In the genomic region with DNA sequence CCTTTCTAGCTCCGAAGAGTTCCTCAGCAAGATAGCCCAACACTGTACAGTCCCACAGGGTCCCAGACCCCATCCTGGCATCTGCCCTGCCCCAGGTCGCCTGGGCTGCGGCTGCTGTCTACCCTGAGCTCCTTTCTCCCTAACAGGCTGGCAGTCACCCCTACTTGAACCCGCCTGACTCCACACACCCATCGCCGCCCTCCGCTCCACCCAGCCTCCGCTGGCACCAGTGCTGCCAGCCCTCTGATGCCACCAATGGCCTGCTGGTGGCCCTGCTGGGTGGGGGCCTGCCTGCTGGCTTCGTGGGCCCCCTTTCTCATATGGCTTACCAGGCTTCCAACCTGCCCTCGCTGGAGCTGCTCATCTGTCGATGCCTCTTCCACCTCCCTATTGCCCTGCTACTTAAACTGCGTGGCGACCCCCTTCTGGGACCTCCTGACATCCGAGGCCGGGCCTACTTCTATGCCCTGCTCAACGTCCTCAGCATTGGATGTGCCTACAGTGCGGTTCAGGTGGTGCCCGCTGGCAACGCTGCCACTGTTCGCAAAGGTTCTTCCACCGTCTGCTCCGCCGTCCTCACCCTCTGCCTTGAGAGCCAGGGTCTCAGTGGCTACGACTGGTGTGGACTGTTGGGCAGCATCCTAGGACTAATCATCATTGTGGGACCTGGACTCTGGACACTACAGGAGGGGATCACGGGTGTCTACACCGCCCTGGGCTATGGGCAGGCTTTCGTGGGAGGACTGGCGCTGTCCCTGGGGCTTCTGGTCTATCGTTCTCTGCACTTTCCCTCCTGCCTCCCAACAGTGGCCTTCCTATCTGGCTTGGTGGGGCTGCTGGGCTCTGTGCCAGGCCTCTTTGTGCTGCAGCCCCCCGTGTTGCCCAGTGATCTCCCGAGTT, we compare ENCODE assay signal across 10 cellular contexts. TPM values are rescaled to one million over a fixed set of nuclear protein-coding genes. Genes with fewer than 3 reads are reported as not detected.
DNase-seq lines count a peak whose midpoint lies in the region; ATAC-seq and TF ChIP-seq lines count a peak whose summit lies in the region.
"Not testable (repeated sequence)": the region's sequence is repeated elsewhere in the genome, so short reads cannot be mapped to it uniquely, and the experiment has no call there.
"Had no signal": no experiment of that assay in that cellular context is flagged by ENCODE, and none has a peak within 500 bp of the region (broad histone marks: within the 10 kb centered on the region; RNA-seq: fewer than 3 reads in every experiment).

No MANE protein-coding gene starts in this region.

- POLR2A ChIA-PET in activated naive CD8-positive, alpha-beta T cell treated with anti-CD3 and anti-CD28 coated beads, Interleukin-2, amount 10 ng/mL, durations not matched to agents 7 days and 5 days (lab: Charles Lee): interaction anchor here (0.6 to 7.4 kb wide), 7 partner anchors 20 to 205 kb away, joined by 4 to 66 read pairs (median 46); a partner anchor contains a TSS

- peak overlapping the region in 8 of 10 experiments; percentile 69 to 85 (median 79); a peak in 11 of 20 replicates for H3K4me3 ChIP-seq in BLaER1 treated with 17β-estradiol and CSF1 and Interleukin-3, amounts not matched to agents 10 nM and 100 nM
- H3K4me3 ChIP-seq in gastroesophageal sphincter; stomach smooth muscle (ENCODE audit: low read length in 2 of 2): not testable (repeated sequence)

- not testable (repeated sequence) for H3K27me3 Mint-ChIP-seq in T-helper 1 cell treated with Interleukin-12 subunit alpha and Interleukin-12 subunit beta and Interleukin-4 antibody, amounts not matched to agents 30 μg/mL and 1 μg/mL, for 36 hours (ENCODE audit: low read depth); activated naive CD8-positive, alpha-beta T cell treated with anti-CD3 and anti-CD28 coated beads, Interleukin-2, amount 10 ng/mL, durations not matched to agents 7 days and 5 days; nephron (ENCODE audit: low read depth)

- H3K36me3 Mint-ChIP-seq in T-helper 1 cell treated with Interleukin-12 subunit alpha and Interleukin-12 subunit beta and Interleukin-4 antibody, amounts not matched to agents 30 μg/mL and 1 μg/mL, for 36 hours (ENCODE audit: low read depth); nephron (ENCODE audit: low read depth): not testable (repeated sequence)
- peaks cover 23% of the 10 kb centered on the region for H3K36me3 Mint-ChIP-seq in activated naive CD8-positive, alpha-beta T cell treated with anti-CD3 and anti-CD28 coated beads, Interleukin-2, amount 10 ng/mL, durations not matched to agents 7 days and 5 days

- peak overlapping the region; percentile 97 to 100 (median 99) for H3K27ac ChIP-seq in BLaER1 treated with 17β-estradiol and CSF1 and Interleukin-3, amounts not matched to agents 10 nM and 100 nM
- peak overlapping the region in 3 of 4 donors; percentile 97 to 100 (median 99) for H3K27ac ChIP-seq in gastroesophageal sphincter
- peak overlapping the region; percentile 100 for H3K27ac ChIP-seq in stomach smooth muscle (ENCODE audit: low read length)

- peak overlapping the region; percentile 45 for H3K4me3 Mint-ChIP-seq in T-helper 1 cell treated with Interleukin-12 subunit alpha and Interleukin-12 subunit beta and Interleukin-4 antibody, amounts not matched to agents 30 μg/mL and 1 μg/mL, for 36 hours
- H3K4me3 Mint-ChIP-seq in activated naive CD8-positive, alpha-beta T cell treated with anti-CD3 and anti-CD28 coated beads, Interleukin-2, amount 10 ng/mL, durations not matched to agents 7 days and 5 days: peak overlapping the region; percentile 94
- peak overlapping the region; percentile 93 to 98 (median 97) for H3K4me3 Mint-ChIP-seq in nephron

- WGBS in gastroesophageal sphincter (ENCODE audit: low coverage in 1 of 2), 2 donors: 81 to 94% methylated on average over 9 to 10 of the region's 31 CpGs

- peak overlapping the region; percentile 95 for H3K27ac Mint-ChIP-seq in T-helper 1 cell treated with Interleukin-12 subunit alpha and Interleukin-12 subunit beta and Interleukin-4 antibody, amounts not matched to agents 30 μg/mL and 1 μg/mL, for 36 hours
- H3K27ac Mint-ChIP-seq in activated naive CD8-positive, alpha-beta T cell treated with anti-CD3 and anti-CD28 coated beads, Interleukin-2, amount 10 ng/mL, durations not matched to agents 7 days and 5 days: peak overlapping the region; percentile 99
- peak overlapping the region; percentile 100 for H3K27ac Mint-ChIP-seq in nephron

- not testable (repeated sequence) for TF ChIP-seq EP300 in gastroesophageal sphincter (IDR thresholded peaks at IDR 0.05)

- peaks cover 37 to 42% (median 39%) of the 10 kb centered on the region in 11 experiments for H4K20me1 ChIP-seq in BLaER1 treated with 17β-estradiol and CSF1 and Interleukin-3, amounts not matched to agents 10 nM and 100 nM

- peaks cover 48% of the 10 kb centered on the region for H3K4me1 Mint-ChIP-seq in T-helper 1 cell treated with Interleukin-12 subunit alpha and Interleukin-12 subunit beta and Interleukin-4 antibody, amounts not matched to agents 30 μg/mL and 1 μg/mL, for 36 hours (ENCODE audit: low read depth)
- peaks cover 49% of the 10 kb centered on the region for H3K4me1 Mint-ChIP-seq in activated naive CD8-positive, alpha-beta T cell treated with anti-CD3 and anti-CD28 coated beads, Interleukin-2, amount 10 ng/mL, durations not matched to agents 7 days and 5 days
- H3K4me1 Mint-ChIP-seq in nephron: peaks cover 72% of the 10 kb centered on the region

- not testable (repeated sequence) for H3K27me3 ChIP-seq in BLaER1 treated with 17β-estradiol and CSF1 and Interleukin-3, amounts not matched to agents 10 nM and 100 nM; gastroesophageal sphincter; stomach smooth muscle (ENCODE audit: control insufficient read depth in 1 of 2, insufficient read depth in 2 of 2, low read length in 2 of 2)

- TF ChIP-seq CTCF in gastroesophageal sphincter (IDR thresholded peaks at IDR 0.05); nephron (IDR thresholded peaks at IDR 0.05; ENCODE audit: unreplicated experiment in 3 of 3): not testable (repeated sequence)

- not testable (repeated sequence) for TF ChIP-seq POLR2A in gastroesophageal sphincter (IDR thresholded peaks at IDR 0.05)

- H3K36me3 ChIP-seq in BLaER1 treated with 17β-estradiol and CSF1 and Interleukin-3, amounts not matched to agents 10 nM and 100 nM: peaks cover 0 to 16% (median 4%) of the 10 kb centered on the region in 11 experiments; a peak in 12 of 22 replicates
- not testable (repeated sequence) for H3K36me3 ChIP-seq in gastroesophageal sphincter; stomach smooth muscle (ENCODE audit: control insufficient read depth in 2 of 2, insufficient read depth in 2 of 2, low read length in 2 of 2)

- ATAC-seq in activated naive CD8-positive, alpha-beta T cell treated with anti-CD3 and anti-CD28 coated beads, Interleukin-2, amount 10 ng/mL, durations not matched to agents 7 days and 5 days (ENCODE audit: low read depth); gastroesophageal sphincter: not testable (repeated sequence)

- not testable (repeated sequence) for H3K9me3 ChIP-seq in BLaER1 treated with 17β-estradiol and CSF1 and Interleukin-3, amounts not matched to agents 10 nM and 100 nM (replicated peaks in 1 of 11); gastroesophageal sphincter; stomach smooth muscle (ENCODE audit: control insufficient read depth in 2 of 2, low read length in 2 of 2)

- peak overlapping the region; percentile 87 to 100 (median 98); a peak in 19 of 22 replicates for H3K9ac ChIP-seq in BLaER1 treated with 17β-estradiol and CSF1 and Interleukin-3, amounts not matched to agents 10 nM and 100 nM
- not testable (repeated sequence) for H3K9ac ChIP-seq in stomach smooth muscle (ENCODE audit: low read length in 2 of 2)

- H3K9me3 Mint-ChIP-seq in T-helper 1 cell treated with Interleukin-12 subunit alpha and Interleukin-12 subunit beta and Interleukin-4 antibody, amounts not matched to agents 30 μg/mL and 1 μg/mL, for 36 hours; activated naive CD8-positive, alpha-beta T cell treated with anti-CD3 and anti-CD28 coated beads, Interleukin-2, amount 10 ng/mL, durations not matched to agents 7 days and 5 days; nephron: not testable (repeated sequence)

- DNase-seq in activated naive CD8-positive, alpha-beta T cell treated with anti-CD3 and anti-CD28 coated beads, Interleukin-2, amount 10 ng/mL, durations not matched to agents 7 days and 5 days: not testable (repeated sequence)

- H3K4me2 ChIP-seq in BLaER1 treated with 17β-estradiol and CSF1 and Interleukin-3, amounts not matched to agents 10 nM and 100 nM: peak overlapping the region; percentile 85 to 98 (median 95)

- H3K4me1 ChIP-seq in BLaER1 treated with 17β-estradiol and CSF1 and Interleukin-3, amounts not matched to agents 10 nM and 100 nM: peaks cover 62 to 72% (median 71%) of the 10 kb centered on the region in 10 experiments
- H3K4me1 ChIP-seq in gastroesophageal sphincter (peaks cover 4 to 76% (median 32%) of the 10 kb centered on the region in 3 donors), stomach smooth muscle (ENCODE audit: control insufficient read depth, insufficient read depth, low read length) (peaks cover 54% of the 10 kb centered on the region)

RNA-seq across cellular contexts. Expression of a gene that starts 0.8 kb away (rescaled TPM):
- not detected for total RNA-seq in activated naive CD8-positive, alpha-beta T cell treated with anti-CD3 and anti-CD28 coated beads, Interleukin-2, amount 10 ng/mL, durations not matched to agents 7 days and 5 days
- not detected for total RNA-seq in gastroesophageal sphincter
- total RNA-seq: Peyer's patch; right lobe of liver; T-helper 1 cell treated with Interleukin-12 subunit alpha and Interleukin-12 subunit beta and Interleukin-4 antibody, amounts not matched to agents 30 ng/mL and 1 ng/mL, for 36 hours; ureter had no signal

RNA-seq across cellular contexts. Expression of a gene that starts 2.1 kb away (rescaled TPM):
- total RNA-seq in activated naive CD8-positive, alpha-beta T cell treated with anti-CD3 and anti-CD28 coated beads, Interleukin-2, amount 10 ng/mL, durations not matched to agents 7 days and 5 days: 100 to 1,000 TPM; 192 to 214 TPM
- 10 to 100 TPM; 41.0 to 55.3 (median 47.3) TPM for total RNA-seq in gastroesophageal sphincter

RNA-seq across cellular contexts. Expression of a gene that starts 2.7 kb away (rescaled TPM):
- 10 to 100 TPM; 56.0 to 58.6 TPM for total RNA-seq in activated naive CD8-positive, alpha-beta T cell treated with anti-CD3 and anti-CD28 coated beads, Interleukin-2, amount 10 ng/mL, durations not matched to agents 7 days and 5 days
- total RNA-seq in gastroesophageal sphincter: 100 to 1,000 TPM in 1 of 4 donors, 10 to 100 TPM in 3; 68.4 to 115 (median 80.2) TPM

RNA-seq across cellular contexts. Expression of a gene that starts 37.2 kb away (rescaled TPM):
- 10 to 100 TPM; 15.2 to 15.7 TPM for total RNA-seq in activated naive CD8-positive, alpha-beta T cell treated with anti-CD3 and anti-CD28 coated beads, Interleukin-2, amount 10 ng/mL, durations not matched to agents 7 days and 5 days
- 10 to 100 TPM in 1 of 4 donors, 1 to 10 TPM in 3; 4.7 to 12.1 (median 8.1) TPM for total RNA-seq in gastroesophageal sphincter

RNA-seq across cellular contexts. Expression of a gene that starts 42.8 kb away (rescaled TPM):
- 10 to 100 TPM; 25.4 to 28.5 TPM for total RNA-seq in activated naive CD8-positive, alpha-beta T cell treated with anti-CD3 and anti-CD28 coated beads, Interleukin-2, amount 10 ng/mL, durations not matched to agents 7 days and 5 days
- 1 to 10 TPM in 1 of 4 donors, under 1 TPM in 2, not detected in 1; 0.13 to 1.0 (median 0.42) TPM for total RNA-seq in gastroesophageal sphincter

Comparison
In these comparisons a context has a peak if more than half of its experiments do, and no peak if none do; other contexts are left out.
1. H3K4me3 Mint-ChIP-seq: peak in every context shown above with its lines; median percentile 97 in nephron; 94 in activated naive CD8-positive, alpha-beta T cell treated with anti-CD3 and anti-CD28 coated beads, Interleukin-2, amount 10 ng/mL, durations not matched to agents 7 days and 5 days; 45 in T-helper 1 cell treated with Interleukin-12 subunit alpha and Interleukin-12 subunit beta and Interleukin-4 antibody, amounts not matched to agents 30 μg/mL and 1 μg/mL, for 36 hours.